In the genomic region with DNA sequence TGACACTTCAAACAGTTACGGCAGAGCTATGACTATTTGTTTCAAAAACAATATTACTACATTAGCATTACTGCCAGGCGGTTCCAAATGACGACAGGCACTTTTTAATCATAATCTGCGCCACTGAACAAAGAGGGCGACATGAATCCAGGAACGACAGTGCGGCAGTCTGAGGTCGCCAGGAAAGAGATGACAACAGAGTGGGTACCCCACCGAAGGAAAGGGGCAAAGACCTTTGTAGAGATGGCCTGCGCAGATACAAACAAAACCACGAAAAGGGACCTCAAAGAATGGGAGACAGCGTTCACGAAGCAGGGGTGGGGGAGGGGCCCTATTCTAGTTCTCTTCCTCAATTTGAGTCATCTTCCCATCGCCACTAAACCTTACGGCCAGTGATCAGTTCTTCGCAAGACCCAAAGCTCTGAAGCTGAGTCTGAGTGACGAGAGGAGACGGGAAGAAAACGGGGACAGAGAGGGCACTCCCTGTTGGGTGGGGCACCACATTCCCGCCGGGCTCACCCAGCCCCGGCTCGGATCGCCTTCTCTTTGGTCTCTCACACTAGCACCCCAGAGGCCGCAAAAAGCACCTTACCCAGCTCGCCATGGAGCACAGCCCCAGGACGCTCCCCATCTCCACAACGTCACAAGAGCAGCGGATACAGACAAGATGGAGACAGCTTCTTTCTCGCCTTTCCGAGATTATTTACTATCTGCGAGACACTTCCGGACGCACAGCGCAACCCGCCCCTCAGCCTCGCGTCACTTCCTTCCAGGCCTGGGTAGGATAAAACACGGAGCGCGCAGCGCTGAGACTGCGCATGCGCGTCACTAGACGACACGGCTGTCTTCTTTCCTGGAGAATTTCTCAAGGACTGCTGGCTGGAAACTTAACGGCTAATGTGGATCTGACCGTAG, we compare ENCODE assay signal across 8 cellular contexts. TPM values are rescaled to one million over a fixed set of nuclear protein-coding genes. Genes with fewer than 3 reads are reported as not detected.
DNase-seq lines count a peak whose midpoint lies in the region; ATAC-seq, FAIRE-seq and TF ChIP-seq lines count a peak whose summit lies in the region.

A gene (minus strand): TSS at position 701 of the 915 bp plus-strand sequence. CDS start 70 bp downstream, at position 631.

- H3K9me3 ChIP-seq in keratinocyte (ENCODE audit: control insufficient read depth, low read depth, low read length) = no peaks in the 10 kb centered on the region

- H3K79me2 ChIP-seq in keratinocyte (ENCODE audit: control insufficient read depth, insufficient read depth, low read length) = peaks cover 59% of the 10 kb centered on the region

- DNase-seq in AG20443 (ENCODE audit: low spot score) = peak; percentile 97
- DNase-seq in NCI-H510A (lab: John Stamatoyannopoulos, UW) = peak; percentile 71
- peak; percentile 89 for DNase-seq in activated CD4-positive, alpha-beta T cell treated with anti-CD3 and anti-CD28 coated beads for 1 hour
- peak; percentile 94 for DNase-seq in cerebellum (ENCODE audit: low spot score)
- DNase-seq in keratinocyte (ENCODE audit: low read depth, low spot score) = peak; percentile 74
- DNase-seq in stimulated activated CD4-positive, alpha-beta T cell treated with anti-CD3 and anti-CD28 coated beads, Interleukin-15, amount 100 ng/mL, for 1 hour (ENCODE audit: low read depth in 1 of 2, low spot score in 1 of 2) = peak; percentile 80

- peak; percentile 88 for TF ChIP-seq POLR2A in GM19099 (IDR thresholded peaks at IDR 0.05; ENCODE audit: extremely low read depth, insufficient read length, low read depth)

- H2AFZ ChIP-seq in keratinocyte (ENCODE audit: control insufficient read depth, low read length) = peak within 1 kb of the TSS; percentile 95

- peak; percentile 95 for FAIRE-seq in keratinocyte (lab: Jason Lieb, UNC)

- peaks cover 0 to 4% of the 10 kb centered on the region in 2 experiments for H3K36me3 ChIP-seq in keratinocyte (ENCODE audit: control insufficient read depth in 2 of 2, extremely low read depth in 1 of 2, insufficient read depth in 2 of 2, low read length in 2 of 2)

- dilution Hi-C loops in keratinocyte (cut with MboI; ENCODE audit: extremely low pct_ligation_motif_present, low sequenced_read_pairs) = no loop called here

- H3K9me1 ChIP-seq in keratinocyte (ENCODE audit: control insufficient read depth, extremely low read depth, insufficient read depth, low read length) = no peaks in the 10 kb centered on the region

- H3K4me2 ChIP-seq in keratinocyte (ENCODE audit: control insufficient read depth, extremely low read depth, insufficient read depth, low read depth, low read length) = peak within 1 kb of the TSS; percentile 84

- H3K4me1 ChIP-seq in keratinocyte (ENCODE audit: control insufficient read depth, extremely low read depth, insufficient read depth, low read length) = peaks cover 5% of the 10 kb centered on the region

- no peaks in the 10 kb centered on the region for H3K27me3 ChIP-seq in keratinocyte (ENCODE audit: control insufficient read depth, extremely low read depth, insufficient read depth, low read length)

- no peaks in the 10 kb centered on the region for H4K20me1 ChIP-seq in keratinocyte (ENCODE audit: control insufficient read depth, extremely low read depth, insufficient read depth, low read length)

- peak within 1 kb of the TSS; percentile 99 for H3K27ac ChIP-seq in keratinocyte (ENCODE audit: control insufficient read depth, insufficient read depth, low read length)

- peak within 1 kb of the TSS; percentile 100 for H3K9ac ChIP-seq in keratinocyte (ENCODE audit: control insufficient read depth, extremely low read depth, insufficient read depth, low read length)

- no peak for TF ChIP-seq CTCF in keratinocyte (optimal IDR thresholded peaks at IDR 0.05 in 1 of 3, IDR thresholded peaks at IDR 0.05 in 1 of 3, conservative IDR thresholded peaks at IDR 0.05 in 1 of 3; ENCODE audit: extremely low read depth in 1 of 3, insufficient read depth in 2 of 3, low read length in 3 of 3)

- H3K4me3 ChIP-seq in keratinocyte (ENCODE audit: control insufficient read depth in 2 of 3, extremely low read depth in 1 of 3, insufficient read depth in 2 of 3, low read depth in 1 of 3, low read length in 3 of 3) = peak within 1 kb of the TSS; percentile 73 to 87 (median 79)

- peak; percentile 99 for ATAC-seq in HG03432 (IDR thresholded peaks at IDR 0.05; ENCODE audit: unreplicated experiment)

RNA-seq across cellular contexts. Expression of the gene that starts here (rescaled TPM):
- total RNA-seq in cerebellum = 345 TPM
- 69.1 to 116 TPM (median 85.3 TPM) in 3 replicates for polyA plus RNA-seq in keratinocyte
- 68.9 TPM for polyA plus RNA-seq in keratinocyte (2011; ENCODE audit: low read depth)
- polyA plus RNA-seq in keratinocyte (2011; cell fraction: cytosol; rRNA removed) = 23.7 and 46.2 TPM in 2 replicates
- 105 and 159 TPM in 2 replicates for polyA plus RNA-seq in keratinocyte (2011; cell fraction: nucleus; rRNA removed)
- 69.0 and 85.6 TPM in 2 replicates for polyA plus RNA-seq in keratinocyte (2012; ENCODE audit: low replicate concordance)
- polyA minus RNA-seq in keratinocyte = 20.5 to 117 TPM (median 81.8 TPM) in 3 replicates
- polyA minus RNA-seq in keratinocyte (2011; cell fraction: cytosol; rRNA and poly(A)+ RNA removed) = 55.8 TPM
- 142 and 234 TPM in 2 replicates for polyA minus RNA-seq in keratinocyte (2011; cell fraction: nucleus; rRNA and poly(A)+ RNA removed)

Comparison
In these comparisons a context has a peak if more than half of its experiments do, and no peak if none do; other contexts are left out.
1. Peak in every context shown above with its lines: DNase-seq, ATAC-seq, H3K4me3 ChIP-seq and H3K27ac ChIP-seq.